9 cellular contexts compared by ENCODE assay signal in genomic region chr10:20855398-20856038, GRCh38. TPM values are rescaled to one million over a fixed set of nuclear protein-coding genes. Genes with fewer than 3 reads are reported as not detected.
DNase-seq lines count a peak whose midpoint lies in the region; ATAC-seq and TF ChIP-seq lines count a peak whose summit lies in the region.
"Had no signal": no experiment of that assay in that cellular context is flagged by ENCODE, and none has a peak within 500 bp of the region (broad histone marks: within the 10 kb centered on the region; RNA-seq: fewer than 3 reads in every experiment).

No MANE protein-coding gene starts in this region.

- H3K27me3 Mint-ChIP-seq in CD14-positive monocyte (ENCODE audit: low read depth in 3 of 3) (peaks cover 0 to 6% (median 2%) of the 10 kb centered on the region in 3 donors), WTC11 (ENCODE audit: low read depth) (no peaks in the 10 kb centered on the region)
- peaks cover 5% of the 10 kb centered on the region for H3K27me3 Mint-ChIP-seq in CD4-positive, alpha-beta T cell
- H3K27me3 Mint-ChIP-seq: IgD-negative memory B cell had no signal

- H3K27me3 ChIP-seq in liver (ENCODE audit: control insufficient read depth in 4 of 4, insufficient read depth in 4 of 4, low read length in 3 of 4): no peaks in the 10 kb centered on the region
- H3K27me3 ChIP-seq in CD4-positive, alpha-beta T cell (ENCODE audit: control insufficient read depth, insufficient read depth, low read length): no peaks in the 10 kb centered on the region

- H3K27ac ChIP-seq in liver (ENCODE audit: low read depth in 1 of 2, low read length in 2 of 2): no peak overlapping the region
- no peak overlapping the region for H3K27ac ChIP-seq in CD4-positive, alpha-beta T cell (ENCODE audit: low read depth, low read length)

- H3K9me3 Mint-ChIP-seq in CD14-positive monocyte (no peaks in the 10 kb centered on the region), WTC11 (peaks cover 10% of the 10 kb centered on the region)
- no peaks in the 10 kb centered on the region for H3K9me3 Mint-ChIP-seq in CD4-positive, alpha-beta T cell

- H3K4me1 ChIP-seq in liver (ENCODE audit: control insufficient read depth in 4 of 4, insufficient read depth in 4 of 4, low read length in 3 of 4): no peaks in the 10 kb centered on the region

- peak; percentile 41 for TF ChIP-seq CTCF in CD14-positive monocyte (IDR thresholded peaks at IDR 0.05)
- TF ChIP-seq CTCF in WTC11 (IDR thresholded peaks at IDR 0.05): peak; percentile 28; the same call in 1 of the 2 replicates
- peak; percentile 20 for TF ChIP-seq CTCF in liver (IDR thresholded peaks at IDR 0.05; ENCODE audit: low read depth, low read length, missing input control)
- TF ChIP-seq CTCF in CD4-positive, alpha-beta T cell (IDR thresholded peaks at IDR 0.05): no peak

- DNase-seq in CD14-positive monocyte (ENCODE audit: low spot score): no peak
- DNase-seq in HuH-7 (ENCODE audit: low spot score): peak; percentile 15
- DNase-seq in WTC11 (ENCODE audit: low spot score): no peak
- no peak for DNase-seq in CD4-positive, alpha-beta T cell
- DNase-seq in COR-L47 (lab: John Stamatoyannopoulos, UW): no peak

- H3K9ac ChIP-seq in liver (ENCODE audit: low read depth in 1 of 2, low read length in 2 of 2): no peak overlapping the region

- POLR2A ChIA-PET in WTC11 (lab: Charles Lee): no interaction called here
- POLR2A ChIA-PET in CD4-positive, alpha-beta T cell (lab: Charles Lee): no interaction called here

- ATAC-seq in WTC11 (no peak), esophagus mucosa (no peak), GM18519 (IDR thresholded peaks at IDR 0.05; ENCODE audit: low FRiP score, unreplicated experiment) (no peak)
- ATAC-seq in CD4-positive, alpha-beta T cell (ENCODE audit: poor library complexity): no peak

- intact Hi-C loops in CD14-positive monocyte (cut with micrococcal nuclease): no loop called here
- intact Hi-C loops in CD4-positive, alpha-beta T cell (cut with DNase I, micrococcal nuclease): loop anchor here in 1 of 2 experiments (5.0 kb wide), 1 partner anchor 1097 kb away; no protein-coding TSS in a partner anchor

- WGBS in liver: 56% methylated on average over 5 of the region's 5 CpGs

- peaks cover 0 to 6% of the 10 kb centered on the region in 2 donors for H3K36me3 Mint-ChIP-seq in CD14-positive monocyte
- H3K36me3 Mint-ChIP-seq in WTC11: peaks cover 8% of the 10 kb centered on the region
- no peaks in the 10 kb centered on the region for H3K36me3 Mint-ChIP-seq in CD4-positive, alpha-beta T cell (ENCODE audit: low read depth)
- H3K36me3 Mint-ChIP-seq: IgD-negative memory B cell had no signal

- no peak overlapping the region for H3K4me3 Mint-ChIP-seq in CD14-positive monocyte
- H3K4me3 Mint-ChIP-seq in WTC11: no peak overlapping the region
- H3K4me3 Mint-ChIP-seq in CD4-positive, alpha-beta T cell: no peak overlapping the region

- peak; percentile 42 to 65 for TF ChIP-seq RAD21 in liver (IDR thresholded peaks at IDR 0.05)

- H3K4me1 Mint-ChIP-seq in CD14-positive monocyte: no peaks in the 10 kb centered on the region
- H3K4me1 Mint-ChIP-seq in WTC11: no peaks in the 10 kb centered on the region
- H3K4me1 Mint-ChIP-seq in CD4-positive, alpha-beta T cell (ENCODE audit: low read depth): no peaks in the 10 kb centered on the region
- H3K4me1 Mint-ChIP-seq: IgD-negative memory B cell had no signal

- no peak overlapping the region for H3K4me3 ChIP-seq in liver (ENCODE audit: low read depth in 1 of 3, low read length in 3 of 3)

- no peaks in the 10 kb centered on the region for H3K9me3 ChIP-seq in liver (ENCODE audit: control insufficient read depth in 4 of 4, low read length in 3 of 4)
- H3K9me3 ChIP-seq in CD4-positive, alpha-beta T cell (ENCODE audit: control insufficient read depth, low read length): no peaks in the 10 kb centered on the region

- H3K36me3 ChIP-seq in liver (ENCODE audit: control insufficient read depth in 4 of 4, insufficient read depth in 3 of 4, low read depth in 1 of 4, low read length in 3 of 4): no peaks in the 10 kb centered on the region

- CTCF ChIA-PET in WTC11 (lab: Charles Lee): no interaction called here
- CTCF ChIA-PET in CD4-positive, alpha-beta T cell (lab: Charles Lee): no interaction called here

- H3K27ac Mint-ChIP-seq in CD14-positive monocyte (no peak overlapping the region), WTC11 (no peak overlapping the region)
- H3K27ac Mint-ChIP-seq in CD4-positive, alpha-beta T cell: no peak overlapping the region
- H3K27ac Mint-ChIP-seq: IgD-negative memory B cell had no signal

TF ChIP-seq in WTC11, 78 proteins besides CTCF, POLR2A, EP300 and RAD21:
- TF ChIP-seq ZNF396 (CRISPR knock-in tag; IDR thresholded peaks at IDR 0.05; ENCODE audit: borderline replicate concordance) (no peak), MXD4 (CRISPR knock-in tag; IDR thresholded peaks at IDR 0.05; ENCODE audit: borderline replicate concordance) (no peak), MLX (CRISPR knock-in tag; IDR thresholded peaks at IDR 0.05) (no peak), CDX4 (CRISPR knock-in tag; IDR thresholded peaks at IDR 0.05; ENCODE audit: borderline replicate concordance) (no peak), ZNF671 (CRISPR knock-in tag; IDR thresholded peaks at IDR 0.05) (no peak), RELA (CRISPR knock-in tag; IDR thresholded peaks at IDR 0.05; ENCODE audit: borderline replicate concordance) (no peak)

TF ChIP-seq in liver, 16 proteins besides CTCF, POLR2A, EP300 and RAD21:
- TF ChIP-seq TAF1 (conservative IDR thresholded peaks at IDR 0.05) (no peak), GABPA (IDR thresholded peaks at IDR 0.05 in 1 of 2, conservative IDR thresholded peaks at IDR 0.05 in 1 of 2) (no peak), SP1 (IDR thresholded peaks at IDR 0.05) (no peak), HNF4A (conservative IDR thresholded peaks at IDR 0.05) (no peak), REST (IDR thresholded peaks at IDR 0.05) (no peak), NR2F2 (IDR thresholded peaks at IDR 0.05) (no peak), RXRA (IDR thresholded peaks at IDR 0.05) (no peak), HNF4G (IDR thresholded peaks at IDR 0.05) (no peak), ATF3 (IDR thresholded peaks at IDR 0.05) (no peak), YY1 (IDR thresholded peaks at IDR 0.05) (no peak), MAX (IDR thresholded peaks at IDR 0.05) (no peak), FOXA2 (IDR thresholded peaks at IDR 0.05) (no peak), ZBTB33 (IDR thresholded peaks at IDR 0.05) (no peak), EGR1 (IDR thresholded peaks at IDR 0.05; ENCODE audit: low read depth in 2 of 2) (no peak), JUND (IDR thresholded peaks at IDR 0.05) (no peak)

RNA-seq across cellular contexts. Expression of gene NEBL, which starts 41.6 kb away (rescaled TPM):
- 1 to 10 TPM in 1 of 2 donors, not detected in 1; 9.7 TPM for polyA plus RNA-seq in CD14-positive monocyte
- 8.9 to 10.5 TPM (median 9.7 TPM) in 3 replicates for total RNA-seq in WTC11 (2021)
- 1 to 10 TPM; 1.3 to 1.8 TPM for total RNA-seq in liver
- polyA plus RNA-seq in liver: under 1 TPM; 0.22 to 0.32 TPM
- total RNA-seq in CD4-positive, alpha-beta T cell: under 1 TPM; 0.17 to 0.22 TPM
- 30.1 TPM for total RNA-seq in esophagus mucosa
- polyA plus RNA-seq: IgD-negative memory B cell had no signal
